Comparison of ENCODE assay signal across 3 cellular contexts in the genomic region with DNA sequence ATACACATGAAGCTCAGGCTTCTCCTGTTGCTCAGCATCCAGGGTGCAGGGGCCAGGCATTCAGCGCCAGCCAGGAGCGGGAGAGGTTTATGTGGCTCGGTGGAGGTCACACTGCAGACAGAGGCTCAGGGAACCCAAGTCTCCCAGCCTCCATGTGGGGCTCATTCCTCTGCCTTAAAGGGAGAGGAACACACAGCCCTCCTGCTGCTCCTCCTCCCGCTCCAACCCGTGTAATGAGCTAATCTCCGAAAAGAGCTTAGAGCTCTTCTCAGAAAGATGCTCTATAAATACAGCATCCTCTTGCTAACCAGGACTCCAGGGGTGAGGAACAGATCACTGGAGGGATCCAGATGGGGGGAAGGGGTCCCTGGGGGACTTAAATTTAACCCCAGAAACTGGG.
TF ChIP-seq lines count a peak whose summit lies in the region.

No MANE protein-coding gene starts in this region.

TF ChIP-seq in SK-N-SH, 30 proteins besides CTCF, POLR2A, EP300 and RAD21:
- TF ChIP-seq, protein P1, sequence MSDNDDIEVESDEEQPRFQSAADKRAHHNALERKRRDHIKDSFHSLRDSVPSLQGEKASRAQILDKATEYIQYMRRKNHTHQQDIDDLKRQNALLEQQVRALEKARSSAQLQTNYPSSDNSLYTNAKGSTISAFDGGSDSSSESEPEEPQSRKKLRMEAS (IDR thresholded peaks at IDR 0.05; ENCODE audit: low read depth) = no peak
- TF ChIP-seq POLR2AphosphoS5 (IDR thresholded peaks at IDR 0.05; ENCODE audit: low read depth, low read length) = no peak
- no peak for TF ChIP-seq TCF12 (IDR thresholded peaks at IDR 0.05)
- no peak for TF ChIP-seq FOSL2 (IDR thresholded peaks at IDR 0.05; ENCODE audit: borderline replicate concordance, low read depth)
- no peak for TF ChIP-seq EZH2phosphoT487 (IDR thresholded peaks at IDR 0.05; ENCODE audit: borderline replicate concordance, low read depth)
TF ChIP-seq in SK-N-SH: peak in this region for 0.

TF ChIP-seq in SK-N-SH treated with all-trans-retinoic acid at 6 μM for 48 hours, 23 proteins besides CTCF, POLR2A, EP300 and RAD21:
- TF ChIP-seq TOX (CRISPR knock-in tag; IDR thresholded peaks at IDR 0.05; ENCODE audit: borderline replicate concordance) = no peak
- TF ChIP-seq, protein P2, sequence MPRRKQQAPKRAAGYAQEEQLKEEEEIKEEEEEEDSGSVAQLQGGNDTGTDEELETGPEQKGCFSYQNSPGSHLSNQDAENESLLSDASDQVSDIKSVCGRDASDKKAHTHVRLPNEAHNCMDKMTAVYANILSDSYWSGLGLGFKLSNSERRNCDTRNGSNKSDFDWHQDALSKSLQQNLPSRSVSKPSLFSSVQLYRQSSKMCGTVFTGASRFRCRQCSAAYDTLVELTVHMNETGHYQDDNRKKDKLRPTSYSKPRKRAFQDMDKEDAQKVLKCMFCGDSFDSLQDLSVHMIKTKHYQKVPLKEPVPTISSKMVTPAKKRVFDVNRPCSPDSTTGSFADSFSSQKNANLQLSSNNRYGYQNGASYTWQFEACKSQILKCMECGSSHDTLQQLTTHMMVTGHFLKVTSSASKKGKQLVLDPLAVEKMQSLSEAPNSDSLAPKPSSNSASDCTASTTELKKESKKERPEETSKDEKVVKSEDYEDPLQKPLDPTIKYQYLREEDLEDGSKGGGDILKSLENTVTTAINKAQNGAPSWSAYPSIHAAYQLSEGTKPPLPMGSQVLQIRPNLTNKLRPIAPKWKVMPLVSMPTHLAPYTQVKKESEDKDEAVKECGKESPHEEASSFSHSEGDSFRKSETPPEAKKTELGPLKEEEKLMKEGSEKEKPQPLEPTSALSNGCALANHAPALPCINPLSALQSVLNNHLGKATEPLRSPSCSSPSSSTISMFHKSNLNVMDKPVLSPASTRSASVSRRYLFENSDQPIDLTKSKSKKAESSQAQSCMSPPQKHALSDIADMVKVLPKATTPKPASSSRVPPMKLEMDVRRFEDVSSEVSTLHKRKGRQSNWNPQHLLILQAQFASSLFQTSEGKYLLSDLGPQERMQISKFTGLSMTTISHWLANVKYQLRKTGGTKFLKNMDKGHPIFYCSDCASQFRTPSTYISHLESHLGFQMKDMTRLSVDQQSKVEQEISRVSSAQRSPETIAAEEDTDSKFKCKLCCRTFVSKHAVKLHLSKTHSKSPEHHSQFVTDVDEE (CRISPR knock-in tag; IDR thresholded peaks at IDR 0.05) = no peak
- TF ChIP-seq, protein P3, sequence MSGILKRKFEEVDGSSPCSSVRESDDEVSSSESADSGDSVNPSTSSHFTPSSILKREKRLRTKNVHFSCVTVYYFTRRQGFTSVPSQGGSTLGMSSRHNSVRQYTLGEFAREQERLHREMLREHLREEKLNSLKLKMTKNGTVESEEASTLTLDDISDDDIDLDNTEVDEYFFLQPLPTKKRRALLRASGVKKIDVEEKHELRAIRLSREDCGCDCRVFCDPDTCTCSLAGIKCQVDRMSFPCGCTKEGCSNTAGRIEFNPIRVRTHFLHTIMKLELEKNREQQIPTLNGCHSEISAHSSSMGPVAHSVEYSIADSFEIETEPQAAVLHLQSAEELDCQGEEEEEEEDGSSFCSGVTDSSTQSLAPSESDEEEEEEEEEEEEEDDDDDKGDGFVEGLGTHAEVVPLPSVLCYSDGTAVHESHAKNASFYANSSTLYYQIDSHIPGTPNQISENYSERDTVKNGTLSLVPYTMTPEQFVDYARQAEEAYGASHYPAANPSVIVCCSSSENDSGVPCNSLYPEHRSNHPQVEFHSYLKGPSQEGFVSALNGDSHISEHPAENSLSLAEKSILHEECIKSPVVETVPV (CRISPR knock-in tag; IDR thresholded peaks at IDR 0.05) = no peak
- TF ChIP-seq, protein P4, sequence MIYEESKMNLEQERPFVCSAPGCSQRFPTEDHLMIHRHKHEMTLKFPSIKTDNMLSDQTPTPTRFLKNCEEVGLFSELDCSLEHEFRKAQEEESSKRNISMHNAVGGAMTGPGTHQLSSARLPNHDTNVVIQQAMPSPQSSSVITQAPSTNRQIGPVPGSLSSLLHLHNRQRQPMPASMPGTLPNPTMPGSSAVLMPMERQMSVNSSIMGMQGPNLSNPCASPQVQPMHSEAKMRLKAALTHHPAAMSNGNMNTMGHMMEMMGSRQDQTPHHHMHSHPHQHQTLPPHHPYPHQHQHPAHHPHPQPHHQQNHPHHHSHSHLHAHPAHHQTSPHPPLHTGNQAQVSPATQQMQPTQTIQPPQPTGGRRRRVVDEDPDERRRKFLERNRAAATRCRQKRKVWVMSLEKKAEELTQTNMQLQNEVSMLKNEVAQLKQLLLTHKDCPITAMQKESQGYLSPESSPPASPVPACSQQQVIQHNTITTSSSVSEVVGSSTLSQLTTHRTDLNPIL (CRISPR knock-in tag; IDR thresholded peaks at IDR 0.05; ENCODE audit: low read depth) = no peak
- no peak for TF ChIP-seq ZNF8 (CRISPR knock-in tag; IDR thresholded peaks at IDR 0.05)
- no peak for TF ChIP-seq ISL1 (CRISPR knock-in tag; IDR thresholded peaks at IDR 0.05)
- TF ChIP-seq RARB (CRISPR knock-in tag; IDR thresholded peaks at IDR 0.05) = no peak
- no peak for TF ChIP-seq ZFP30 (CRISPR knock-in tag; IDR thresholded peaks at IDR 0.05)
- TF ChIP-seq SNAI2 (CRISPR knock-in tag; IDR thresholded peaks at IDR 0.05) = no peak
- TF ChIP-seq PPARA (CRISPR knock-in tag; IDR thresholded peaks at IDR 0.05; ENCODE audit: borderline replicate concordance) = no peak

TF ChIP-seq in H1, 55 proteins besides CTCF, POLR2A, EP300 and RAD21:
- TF ChIP-seq, protein P5, sequence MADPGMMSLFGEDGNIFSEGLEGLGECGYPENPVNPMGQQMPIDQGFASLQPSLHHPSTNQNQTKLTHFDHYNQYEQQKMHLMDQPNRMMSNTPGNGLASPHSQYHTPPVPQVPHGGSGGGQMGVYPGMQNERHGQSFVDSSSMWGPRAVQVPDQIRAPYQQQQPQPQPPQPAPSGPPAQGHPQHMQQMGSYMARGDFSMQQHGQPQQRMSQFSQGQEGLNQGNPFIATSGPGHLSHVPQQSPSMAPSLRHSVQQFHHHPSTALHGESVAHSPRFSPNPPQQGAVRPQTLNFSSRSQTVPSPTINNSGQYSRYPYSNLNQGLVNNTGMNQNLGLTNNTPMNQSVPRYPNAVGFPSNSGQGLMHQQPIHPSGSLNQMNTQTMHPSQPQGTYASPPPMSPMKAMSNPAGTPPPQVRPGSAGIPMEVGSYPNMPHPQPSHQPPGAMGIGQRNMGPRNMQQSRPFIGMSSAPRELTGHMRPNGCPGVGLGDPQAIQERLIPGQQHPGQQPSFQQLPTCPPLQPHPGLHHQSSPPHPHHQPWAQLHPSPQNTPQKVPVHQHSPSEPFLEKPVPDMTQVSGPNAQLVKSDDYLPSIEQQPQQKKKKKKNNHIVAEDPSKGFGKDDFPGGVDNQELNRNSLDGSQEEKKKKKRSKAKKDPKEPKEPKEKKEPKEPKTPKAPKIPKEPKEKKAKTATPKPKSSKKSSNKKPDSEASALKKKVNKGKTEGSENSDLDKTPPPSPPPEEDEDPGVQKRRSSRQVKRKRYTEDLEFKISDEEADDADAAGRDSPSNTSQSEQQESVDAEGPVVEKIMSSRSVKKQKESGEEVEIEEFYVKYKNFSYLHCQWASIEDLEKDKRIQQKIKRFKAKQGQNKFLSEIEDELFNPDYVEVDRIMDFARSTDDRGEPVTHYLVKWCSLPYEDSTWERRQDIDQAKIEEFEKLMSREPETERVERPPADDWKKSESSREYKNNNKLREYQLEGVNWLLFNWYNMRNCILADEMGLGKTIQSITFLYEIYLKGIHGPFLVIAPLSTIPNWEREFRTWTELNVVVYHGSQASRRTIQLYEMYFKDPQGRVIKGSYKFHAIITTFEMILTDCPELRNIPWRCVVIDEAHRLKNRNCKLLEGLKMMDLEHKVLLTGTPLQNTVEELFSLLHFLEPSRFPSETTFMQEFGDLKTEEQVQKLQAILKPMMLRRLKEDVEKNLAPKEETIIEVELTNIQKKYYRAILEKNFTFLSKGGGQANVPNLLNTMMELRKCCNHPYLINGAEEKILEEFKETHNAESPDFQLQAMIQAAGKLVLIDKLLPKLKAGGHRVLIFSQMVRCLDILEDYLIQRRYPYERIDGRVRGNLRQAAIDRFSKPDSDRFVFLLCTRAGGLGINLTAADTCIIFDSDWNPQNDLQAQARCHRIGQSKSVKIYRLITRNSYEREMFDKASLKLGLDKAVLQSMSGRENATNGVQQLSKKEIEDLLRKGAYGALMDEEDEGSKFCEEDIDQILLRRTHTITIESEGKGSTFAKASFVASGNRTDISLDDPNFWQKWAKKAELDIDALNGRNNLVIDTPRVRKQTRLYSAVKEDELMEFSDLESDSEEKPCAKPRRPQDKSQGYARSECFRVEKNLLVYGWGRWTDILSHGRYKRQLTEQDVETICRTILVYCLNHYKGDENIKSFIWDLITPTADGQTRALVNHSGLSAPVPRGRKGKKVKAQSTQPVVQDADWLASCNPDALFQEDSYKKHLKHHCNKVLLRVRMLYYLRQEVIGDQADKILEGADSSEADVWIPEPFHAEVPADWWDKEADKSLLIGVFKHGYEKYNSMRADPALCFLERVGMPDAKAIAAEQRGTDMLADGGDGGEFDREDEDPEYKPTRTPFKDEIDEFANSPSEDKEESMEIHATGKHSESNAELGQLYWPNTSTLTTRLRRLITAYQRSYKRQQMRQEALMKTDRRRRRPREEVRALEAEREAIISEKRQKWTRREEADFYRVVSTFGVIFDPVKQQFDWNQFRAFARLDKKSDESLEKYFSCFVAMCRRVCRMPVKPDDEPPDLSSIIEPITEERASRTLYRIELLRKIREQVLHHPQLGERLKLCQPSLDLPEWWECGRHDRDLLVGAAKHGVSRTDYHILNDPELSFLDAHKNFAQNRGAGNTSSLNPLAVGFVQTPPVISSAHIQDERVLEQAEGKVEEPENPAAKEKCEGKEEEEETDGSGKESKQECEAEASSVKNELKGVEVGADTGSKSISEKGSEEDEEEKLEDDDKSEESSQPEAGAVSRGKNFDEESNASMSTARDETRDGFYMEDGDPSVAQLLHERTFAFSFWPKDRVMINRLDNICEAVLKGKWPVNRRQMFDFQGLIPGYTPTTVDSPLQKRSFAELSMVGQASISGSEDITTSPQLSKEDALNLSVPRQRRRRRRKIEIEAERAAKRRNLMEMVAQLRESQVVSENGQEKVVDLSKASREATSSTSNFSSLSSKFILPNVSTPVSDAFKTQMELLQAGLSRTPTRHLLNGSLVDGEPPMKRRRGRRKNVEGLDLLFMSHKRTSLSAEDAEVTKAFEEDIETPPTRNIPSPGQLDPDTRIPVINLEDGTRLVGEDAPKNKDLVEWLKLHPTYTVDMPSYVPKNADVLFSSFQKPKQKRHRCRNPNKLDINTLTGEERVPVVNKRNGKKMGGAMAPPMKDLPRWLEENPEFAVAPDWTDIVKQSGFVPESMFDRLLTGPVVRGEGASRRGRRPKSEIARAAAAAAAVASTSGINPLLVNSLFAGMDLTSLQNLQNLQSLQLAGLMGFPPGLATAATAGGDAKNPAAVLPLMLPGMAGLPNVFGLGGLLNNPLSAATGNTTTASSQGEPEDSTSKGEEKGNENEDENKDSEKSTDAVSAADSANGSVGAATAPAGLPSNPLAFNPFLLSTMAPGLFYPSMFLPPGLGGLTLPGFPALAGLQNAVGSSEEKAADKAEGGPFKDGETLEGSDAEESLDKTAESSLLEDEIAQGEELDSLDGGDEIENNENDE (IDR thresholded peaks at IDR 0.05; ENCODE audit: insufficient replicate concordance, low read length) = no peak
- TF ChIP-seq TEAD4 (IDR thresholded peaks at IDR 0.05; ENCODE audit: low read depth, low read length) (no peak), SIRT6 (IDR thresholded peaks at IDR 0.05; ENCODE audit: low read length) (no peak), GABPA (IDR thresholded peaks at IDR 0.05; ENCODE audit: borderline replicate concordance, insufficient read depth, low read length) (no peak), GTF2F1 (IDR thresholded peaks at IDR 0.05; ENCODE audit: borderline replicate concordance, low read depth, low read length) (no peak), EGR1 (IDR thresholded peaks at IDR 0.05; ENCODE audit: borderline replicate concordance, low read depth, low read length) (no peak), TAF1 (IDR thresholded peaks at IDR 0.05; ENCODE audit: low read depth, low read length) (no peak), SIX5 (IDR thresholded peaks at IDR 0.05; ENCODE audit: low read depth, low read length) (no peak), SAP30 (IDR thresholded peaks at IDR 0.05; ENCODE audit: insufficient read depth, insufficient replicate concordance, low read length) (no peak), ZNF274 (IDR thresholded peaks at IDR 0.05; ENCODE audit: borderline replicate concordance, extremely low read depth, low read length) (no peak)
- TF ChIP-seq, protein P6, sequence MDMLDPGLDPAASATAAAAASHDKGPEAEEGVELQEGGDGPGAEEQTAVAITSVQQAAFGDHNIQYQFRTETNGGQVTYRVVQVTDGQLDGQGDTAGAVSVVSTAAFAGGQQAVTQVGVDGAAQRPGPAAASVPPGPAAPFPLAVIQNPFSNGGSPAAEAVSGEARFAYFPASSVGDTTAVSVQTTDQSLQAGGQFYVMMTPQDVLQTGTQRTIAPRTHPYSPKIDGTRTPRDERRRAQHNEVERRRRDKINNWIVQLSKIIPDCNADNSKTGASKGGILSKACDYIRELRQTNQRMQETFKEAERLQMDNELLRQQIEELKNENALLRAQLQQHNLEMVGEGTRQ (IDR thresholded peaks at IDR 0.05; ENCODE audit: low read length) = no peak
